In genomic region chr6:129730477-129731165, GRCh38 we compare ENCODE assay signal across 8 cellular contexts. TPM values are rescaled to one million over a fixed set of nuclear protein-coding genes. Genes with fewer than 3 reads are reported as not detected.
DNase-seq lines count a peak whose midpoint lies in the region; ATAC-seq, FAIRE-seq and TF ChIP-seq lines count a peak whose summit lies in the region.

No MANE protein-coding gene starts in this region.

- H3K4me3 Mint-ChIP-seq in osteocyte (ENCODE audit: unreplicated experiment): no peak overlapping the region

- no peaks in the 10 kb centered on the region for H3K9me3 Mint-ChIP-seq in osteocyte (ENCODE audit: unreplicated experiment)

- DNase-seq in activated naive CD4-positive, alpha-beta T cell treated with Interleukin-2 at 50 U/mL for 16 hours: peak; percentile 8
- DNase-seq in activated naive CD4-positive, alpha-beta T cell (lab: John Stamatoyannopoulos, UW): no peak
- peak; percentile 32 for DNase-seq in RCC 7860 (ENCODE audit: low spot score)
- no peak for DNase-seq in osteocyte (ENCODE audit: extremely low spot score, unreplicated experiment)
- no peak for DNase-seq in AG08395 (ENCODE audit: low spot score)

- H3K36me3 Mint-ChIP-seq in osteocyte (ENCODE audit: unreplicated experiment): no peaks in the 10 kb centered on the region

- peak; percentile 64 for TF ChIP-seq CTCF in osteocyte (IDR thresholded peaks at IDR 0.05)

- no peaks in the 10 kb centered on the region for H3K27me3 Mint-ChIP-seq in osteocyte (ENCODE audit: unreplicated experiment)

- ATAC-seq in HG02938 (IDR thresholded peaks at IDR 0.05; ENCODE audit: unreplicated experiment): peak; percentile 70
- ATAC-seq in HG03039 (IDR thresholded peaks at IDR 0.05; ENCODE audit: unreplicated experiment): no peak

- FAIRE-seq in RCC 7860 (lab: Jason Lieb, UNC) (no peak), endometrium (lab: Jason Lieb, UNC) (peak; percentile 46)

- H3K27ac Mint-ChIP-seq in osteocyte (ENCODE audit: unreplicated experiment): no peak overlapping the region

- no peaks in the 10 kb centered on the region for H3K4me1 Mint-ChIP-seq in osteocyte (ENCODE audit: unreplicated experiment)

RNA-seq across cellular contexts. Expression of gene ARHGAP18, which starts 20.6 kb away (rescaled TPM):
- total RNA-seq in osteocyte: 12.8 and 13.3 TPM in 2 replicates

Comparison
In these comparisons a context has a peak if more than half of its experiments do, and no peak if none do; other contexts are left out.
1. DNase-seq: peak in activated naive CD4-positive, alpha-beta T cell treated with Interleukin-2 at 50 U/mL for 16 hours (single experiment) and RCC 7860 (single experiment); none in activated naive CD4-positive, alpha-beta T cell (0 of 4), osteocyte (single experiment) and AG08395 (single experiment).